ENCODE assay signal across 1 cellular context in the genomic region with DNA sequence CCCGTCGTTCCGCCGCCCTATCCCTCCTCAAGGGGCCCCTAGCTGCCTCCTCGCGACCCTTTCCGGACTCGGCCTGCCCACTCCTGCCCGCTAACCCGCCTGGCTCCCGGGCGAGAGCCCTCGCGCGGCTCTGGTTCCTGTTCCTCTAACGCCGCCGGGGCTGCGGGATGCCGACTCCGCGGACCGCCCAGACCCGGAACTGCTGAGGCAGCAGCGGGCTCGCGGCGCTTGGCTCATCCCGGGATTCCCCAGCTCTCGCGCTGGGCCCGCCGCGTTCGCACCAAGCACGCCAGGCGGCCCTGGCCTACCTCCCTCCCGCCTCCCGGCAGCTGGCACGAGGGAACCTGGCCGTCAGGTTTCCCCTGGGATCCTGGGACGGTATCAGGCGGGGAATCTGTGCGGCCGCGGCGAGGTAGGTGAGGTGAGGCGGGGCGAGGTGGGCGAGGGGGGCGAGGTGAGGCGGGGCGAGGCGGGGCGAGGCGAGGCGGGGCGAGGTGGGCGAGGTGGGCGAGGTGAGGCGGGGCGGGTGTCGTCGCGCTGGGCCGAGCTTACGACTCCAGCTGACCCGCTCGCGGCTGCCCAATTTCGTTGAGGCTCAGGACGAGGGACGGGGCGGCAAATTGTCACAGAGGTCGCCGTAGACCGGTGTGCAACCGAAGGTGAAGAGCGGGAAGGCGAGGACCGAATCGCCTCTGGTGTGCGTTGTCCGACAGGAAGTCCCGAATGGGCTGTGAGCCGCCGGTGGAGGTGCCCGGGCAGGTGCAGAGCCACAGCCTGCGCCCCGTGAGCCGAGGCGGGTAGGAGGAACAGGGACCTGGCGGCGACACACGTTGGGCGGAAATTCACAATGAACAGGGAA.
TF ChIP-seq lines count a peak whose summit lies in the region.

A gene (minus strand): TSS at position 418 of the 859 bp plus-strand sequence. CDS start 10,364 bp downstream, outside the sequence.
A gene (plus strand): TSS at position 582 of the 859 bp plus-strand sequence. CDS start 1,082 bp downstream, outside the sequence.

TF ChIP-seq in HEK293, 187 proteins besides CTCF, POLR2A, EP300 and RAD21 (continued from another document):
- TF ChIP-seq, protein P1, sequence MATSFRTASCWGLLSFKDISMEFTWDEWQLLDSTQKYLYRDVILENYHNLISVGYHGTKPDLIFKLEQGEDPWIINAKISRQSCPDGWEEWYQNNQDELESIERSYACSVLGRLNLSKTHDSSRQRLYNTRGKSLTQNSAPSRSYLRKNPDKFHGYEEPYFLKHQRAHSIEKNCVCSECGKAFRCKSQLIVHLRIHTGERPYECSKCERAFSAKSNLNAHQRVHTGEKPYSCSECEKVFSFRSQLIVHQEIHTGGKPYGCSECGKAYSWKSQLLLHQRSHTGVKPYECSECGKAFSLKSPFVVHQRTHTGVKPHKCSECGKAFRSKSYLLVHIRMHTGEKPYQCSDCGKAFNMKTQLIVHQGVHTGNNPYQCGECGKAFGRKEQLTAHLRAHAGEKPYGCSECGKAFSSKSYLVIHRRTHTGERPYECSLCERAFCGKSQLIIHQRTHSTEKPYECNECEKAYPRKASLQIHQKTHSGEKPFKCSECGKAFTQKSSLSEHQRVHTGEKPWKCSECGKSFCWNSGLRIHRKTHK (tag by site-specific recombination; IDR thresholded peaks at IDR 0.05): no peak
- TF ChIP-seq ZBTB21 (tag by site-specific recombination; IDR thresholded peaks at IDR 0.05) (no peak), SALL2 (tag by site-specific recombination; IDR thresholded peaks at IDR 0.05; ENCODE audit: borderline replicate concordance) (no peak), ZNF221 (tag by site-specific recombination; IDR thresholded peaks at IDR 0.05; ENCODE audit: borderline replicate concordance) (no peak), ZNF366 (tag by site-specific recombination; conservative IDR thresholded peaks at IDR 0.05) (no peak), ZBTB8A (tag by site-specific recombination; IDR thresholded peaks at IDR 0.05) (peak; percentile 88), ZNF155 (tag by site-specific recombination; IDR thresholded peaks at IDR 0.05) (no peak), ZBTB17 (tag by site-specific recombination; IDR thresholded peaks at IDR 0.05) (peak; percentile 48; the same call in 1 of the 2 replicates), ZBTB7A (tag by site-specific recombination; IDR thresholded peaks at IDR 0.05; ENCODE audit: low read depth) (0 out of 2 replicates have a peak, but pooled peaks have one; percentile 12), OSR2 (tag by site-specific recombination; IDR thresholded peaks at IDR 0.05) (no peak), ZNF707 (tag by site-specific recombination; IDR thresholded peaks at IDR 0.05) (0 out of 2 replicates have a peak, but pooled peaks have one; percentile 2), KLF16 (tag by site-specific recombination; IDR thresholded peaks at IDR 0.05) (peak; percentile 26; the same call in 1 of the 2 replicates), ZBTB20 (tag by site-specific recombination; IDR thresholded peaks at IDR 0.05) (peak; percentile 90), ZNF335 (tag by site-specific recombination; conservative IDR thresholded peaks at IDR 0.05) (peak; percentile 61), ZNF837 (tag by site-specific recombination; IDR thresholded peaks at IDR 0.05) (no peak), SP3 (tag by site-specific recombination; IDR thresholded peaks at IDR 0.05) (peak; percentile 70), BCL11B (tag by site-specific recombination; IDR thresholded peaks at IDR 0.05; ENCODE audit: low read depth) (no peak), ZSCAN30 (tag by site-specific recombination; IDR thresholded peaks at IDR 0.05) (peak; percentile 72; the same call in 1 of the 2 replicates), ZFHX2 (tag by site-specific recombination; conservative IDR thresholded peaks at IDR 0.05) (peak; percentile 71), KLF9 (tag by site-specific recombination; IDR thresholded peaks at IDR 0.05; ENCODE audit: low read depth) (0 out of 2 replicates have a peak, but pooled peaks have one; percentile 38), ZIC2 (tag by site-specific recombination; IDR thresholded peaks at IDR 0.05) (peak; percentile 81), ZNF843 (tag by site-specific recombination; IDR thresholded peaks at IDR 0.05) (no peak), IKZF3 (tag by site-specific recombination; IDR thresholded peaks at IDR 0.05) (peak; percentile 83), ZNF530 (tag by site-specific recombination; IDR thresholded peaks at IDR 0.05; ENCODE audit: low read depth) (no peak), ZNF660 (tag by site-specific recombination; IDR thresholded peaks at IDR 0.05) (peak; percentile 61; the same call in 1 of the 2 replicates), ZNF624 (tag by site-specific recombination; IDR thresholded peaks at IDR 0.05) (no peak), ZNF341 (tag by site-specific recombination; IDR thresholded peaks at IDR 0.05; ENCODE audit: low read depth) (peak; percentile 68), ZNF121 (tag by site-specific recombination; IDR thresholded peaks at IDR 0.05) (peak; percentile 40; the same call in 1 of the 2 replicates), TRIM28 (IDR thresholded peaks at IDR 0.05; ENCODE audit: borderline replicate concordance, low read length) (no peak), ZFP37 (tag by site-specific recombination; IDR thresholded peaks at IDR 0.05) (peak; percentile 68), YY2 (tag by site-specific recombination; IDR thresholded peaks at IDR 0.05) (no peak), ZNF394 (tag by site-specific recombination; IDR thresholded peaks at IDR 0.05; ENCODE audit: borderline replicate concordance) (peak; percentile 38; the same call in 1 of the 2 replicates), ZNF600 (tag by site-specific recombination; IDR thresholded peaks at IDR 0.05) (peak; percentile 89)
- TF ChIP-seq, protein P2, sequence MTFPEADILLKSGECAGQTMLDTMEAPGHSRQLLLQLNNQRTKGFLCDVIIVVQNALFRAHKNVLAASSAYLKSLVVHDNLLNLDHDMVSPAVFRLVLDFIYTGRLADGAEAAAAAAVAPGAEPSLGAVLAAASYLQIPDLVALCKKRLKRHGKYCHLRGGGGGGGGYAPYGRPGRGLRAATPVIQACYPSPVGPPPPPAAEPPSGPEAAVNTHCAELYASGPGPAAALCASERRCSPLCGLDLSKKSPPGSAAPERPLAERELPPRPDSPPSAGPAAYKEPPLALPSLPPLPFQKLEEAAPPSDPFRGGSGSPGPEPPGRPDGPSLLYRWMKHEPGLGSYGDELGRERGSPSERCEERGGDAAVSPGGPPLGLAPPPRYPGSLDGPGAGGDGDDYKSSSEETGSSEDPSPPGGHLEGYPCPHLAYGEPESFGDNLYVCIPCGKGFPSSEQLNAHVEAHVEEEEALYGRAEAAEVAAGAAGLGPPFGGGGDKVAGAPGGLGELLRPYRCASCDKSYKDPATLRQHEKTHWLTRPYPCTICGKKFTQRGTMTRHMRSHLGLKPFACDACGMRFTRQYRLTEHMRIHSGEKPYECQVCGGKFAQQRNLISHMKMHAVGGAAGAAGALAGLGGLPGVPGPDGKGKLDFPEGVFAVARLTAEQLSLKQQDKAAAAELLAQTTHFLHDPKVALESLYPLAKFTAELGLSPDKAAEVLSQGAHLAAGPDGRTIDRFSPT (tag by site-specific recombination; IDR thresholded peaks at IDR 0.05): peak; percentile 94
- TF ChIP-seq, protein P3, sequence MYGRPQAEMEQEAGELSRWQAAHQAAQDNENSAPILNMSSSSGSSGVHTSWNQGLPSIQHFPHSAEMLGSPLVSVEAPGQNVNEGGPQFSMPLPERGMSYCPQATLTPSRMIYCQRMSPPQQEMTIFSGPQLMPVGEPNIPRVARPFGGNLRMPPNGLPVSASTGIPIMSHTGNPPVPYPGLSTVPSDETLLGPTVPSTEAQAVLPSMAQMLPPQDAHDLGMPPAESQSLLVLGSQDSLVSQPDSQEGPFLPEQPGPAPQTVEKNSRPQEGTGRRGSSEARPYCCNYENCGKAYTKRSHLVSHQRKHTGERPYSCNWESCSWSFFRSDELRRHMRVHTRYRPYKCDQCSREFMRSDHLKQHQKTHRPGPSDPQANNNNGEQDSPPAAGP (tag by site-specific recombination; IDR thresholded peaks at IDR 0.05): 0 out of 2 replicates have a peak, but pooled peaks have one; percentile 60
- TF ChIP-seq, protein P4, sequence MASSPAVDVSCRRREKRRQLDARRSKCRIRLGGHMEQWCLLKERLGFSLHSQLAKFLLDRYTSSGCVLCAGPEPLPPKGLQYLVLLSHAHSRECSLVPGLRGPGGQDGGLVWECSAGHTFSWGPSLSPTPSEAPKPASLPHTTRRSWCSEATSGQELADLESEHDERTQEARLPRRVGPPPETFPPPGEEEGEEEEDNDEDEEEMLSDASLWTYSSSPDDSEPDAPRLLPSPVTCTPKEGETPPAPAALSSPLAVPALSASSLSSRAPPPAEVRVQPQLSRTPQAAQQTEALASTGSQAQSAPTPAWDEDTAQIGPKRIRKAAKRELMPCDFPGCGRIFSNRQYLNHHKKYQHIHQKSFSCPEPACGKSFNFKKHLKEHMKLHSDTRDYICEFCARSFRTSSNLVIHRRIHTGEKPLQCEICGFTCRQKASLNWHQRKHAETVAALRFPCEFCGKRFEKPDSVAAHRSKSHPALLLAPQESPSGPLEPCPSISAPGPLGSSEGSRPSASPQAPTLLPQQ (tag by site-specific recombination; IDR thresholded peaks at IDR 0.05): peak; percentile 69
- TF ChIP-seq, protein P5, sequence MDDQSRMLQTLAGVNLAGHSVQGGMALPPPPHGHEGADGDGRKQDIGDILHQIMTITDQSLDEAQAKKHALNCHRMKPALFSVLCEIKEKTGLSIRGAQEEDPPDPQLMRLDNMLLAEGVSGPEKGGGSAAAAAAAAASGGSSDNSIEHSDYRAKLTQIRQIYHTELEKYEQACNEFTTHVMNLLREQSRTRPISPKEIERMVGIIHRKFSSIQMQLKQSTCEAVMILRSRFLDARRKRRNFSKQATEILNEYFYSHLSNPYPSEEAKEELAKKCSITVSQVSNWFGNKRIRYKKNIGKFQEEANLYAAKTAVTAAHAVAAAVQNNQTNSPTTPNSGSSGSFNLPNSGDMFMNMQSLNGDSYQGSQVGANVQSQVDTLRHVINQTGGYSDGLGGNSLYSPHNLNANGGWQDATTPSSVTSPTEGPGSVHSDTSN (CRISPR knock-in tag; IDR thresholded peaks at IDR 0.05): peak; percentile 60; the same call in 1 of the 2 replicates
